Comparison of ENCODE assay signal across 17 cellular contexts in genomic region chr9:88514247-88514646, GRCh38. TPM values are rescaled to one million over a fixed set of nuclear protein-coding genes. Genes with fewer than 3 reads are reported as not detected.
A peak's percentile ranks its signal among the peaks of the same experiment; 100 is the strongest.
DNase-seq lines count a peak whose midpoint lies in the region; ATAC-seq and TF ChIP-seq lines count a peak whose summit lies in the region.
"Had no signal": no experiment of that assay in that cellular context is flagged by ENCODE, and none has a peak within 500 bp of the region (broad histone marks: within the 10 kb centered on the region; RNA-seq: fewer than 3 reads in every experiment).

No MANE protein-coding gene starts in this region.

- H3K9me3 Mint-ChIP-seq in chondrocyte (ENCODE audit: low read depth): no peaks in the 10 kb centered on the region
- peaks cover 0 to 4% (median 2%) of the 10 kb centered on the region in 5 donors for H3K9me3 Mint-ChIP-seq in CD8-positive, alpha-beta memory T cell

- DNase-seq in cardiac septum (ENCODE audit: low spot score): peak; percentile 19
- DNase-seq in left ventricle myocardium inferior: no peak
- DNase-seq in chondrocyte (ENCODE audit: low spot score): peak; percentile 14
- DNase-seq in brain microvascular endothelial cell: no peak
- DNase-seq in CD8-positive, alpha-beta memory T cell: no peak
- DNase-seq: AML-193, Calu3, DMS 273 treated with DMSO at 0.1 percent for 48 hours, DMS79, H9, KBM-7 had no signal

- no peaks in the 10 kb centered on the region for H3K36me3 ChIP-seq in left ventricle myocardium inferior
- H3K36me3 ChIP-seq in mesodermal cell (ENCODE audit: control insufficient read depth, insufficient read depth, low read length): no peaks in the 10 kb centered on the region
- H3K36me3 ChIP-seq in brain microvascular endothelial cell (replicated peaks): no peaks in the 10 kb centered on the region
- no peaks in the 10 kb centered on the region for H3K36me3 ChIP-seq in CD8-positive, alpha-beta memory T cell (ENCODE audit: insufficient read depth, low read length)
- H3K36me3 ChIP-seq: BLaER1 had no signal

- H3K27me3 Mint-ChIP-seq in chondrocyte (ENCODE audit: low read depth): peaks cover 4% of the 10 kb centered on the region
- H3K27me3 Mint-ChIP-seq in CD8-positive, alpha-beta memory T cell: peaks cover 0 to 5% of the 10 kb centered on the region in 2 donors

- H3K4me3 Mint-ChIP-seq in chondrocyte (ENCODE audit: unreplicated experiment): no peak overlapping the region
- no peak overlapping the region for H3K4me3 Mint-ChIP-seq in CD8-positive, alpha-beta memory T cell

- CTCF ChIA-PET in CD8-positive, alpha-beta memory T cell (lab: Charles Lee): no interaction called here

- no peak for ATAC-seq in GM19328 (IDR thresholded peaks at IDR 0.05; ENCODE audit: unreplicated experiment)
- ATAC-seq in HG02973 (IDR thresholded peaks at IDR 0.05; ENCODE audit: unreplicated experiment): no peak

- H3K9me3 ChIP-seq in left ventricle myocardium inferior (replicated peaks): no peaks in the 10 kb centered on the region
- H3K9me3 ChIP-seq in mesodermal cell (ENCODE audit: control insufficient read depth, low read length): peaks cover 3% of the 10 kb centered on the region
- H3K9me3 ChIP-seq in CD8-positive, alpha-beta memory T cell (ENCODE audit: low read length): no peaks in the 10 kb centered on the region
- H3K9me3 ChIP-seq: BLaER1 had no signal

- peaks cover 7% of the 10 kb centered on the region for H3K4me1 ChIP-seq in left ventricle myocardium inferior
- no peaks in the 10 kb centered on the region for H3K4me1 ChIP-seq in mesodermal cell (ENCODE audit: control insufficient read depth, insufficient read depth, low read length, poor library complexity, severe bottlenecking)
- H3K4me1 ChIP-seq in CD8-positive, alpha-beta memory T cell (ENCODE audit: insufficient read depth, low read length): no peaks in the 10 kb centered on the region
- H3K4me1 ChIP-seq: BLaER1 had no signal

- in situ Hi-C loops in brain microvascular endothelial cell (cut with HindIII; ENCODE audit: low pct_ligation_motif_present, low sequenced_read_pairs): no loop called here

- POLR2A ChIA-PET in CD8-positive, alpha-beta memory T cell (lab: Charles Lee): no interaction called here

- H3K27ac ChIP-seq in left ventricle myocardium inferior (replicated peaks) (no peak overlapping the region), mesodermal cell (ENCODE audit: low read depth, low read length, severe bottlenecking) (peak overlapping the region; percentile 13), brain microvascular endothelial cell (no peak overlapping the region)
- no peak overlapping the region for H3K27ac ChIP-seq in CD8-positive, alpha-beta memory T cell (ENCODE audit: low read depth, low read length)
- H3K27ac ChIP-seq: 22Rv1, BLaER1, HL-60 had no signal

- no peaks in the 10 kb centered on the region for H3K4me1 Mint-ChIP-seq in chondrocyte (ENCODE audit: low read depth)
- no peaks in the 10 kb centered on the region for H3K4me1 Mint-ChIP-seq in CD8-positive, alpha-beta memory T cell

- intact Hi-C loops in cardiac septum (cut with DNase I): no loop called here
- intact Hi-C loops in left ventricle myocardium inferior (cut with micrococcal nuclease): no loop called here

- H3K4me3 ChIP-seq in left ventricle myocardium inferior: no peak overlapping the region
- no peak overlapping the region for H3K4me3 ChIP-seq in mesodermal cell (ENCODE audit: extremely low read depth, insufficient read depth, low read length, poor library complexity, severe bottlenecking)
- H3K4me3 ChIP-seq in brain microvascular endothelial cell (ENCODE audit: low read depth, low read length): no peak overlapping the region
- no peak overlapping the region for H3K4me3 ChIP-seq in CD8-positive, alpha-beta memory T cell (ENCODE audit: low read length)
- H3K4me3 ChIP-seq: BLaER1 had no signal

- 84 to 94% methylated on average over 4 to 6 of the region's 6 CpGs for WGBS in mesodermal cell (ENCODE audit: insufficient coverage in 2 of 2), 2 experiments

- no peaks in the 10 kb centered on the region for H3K36me3 Mint-ChIP-seq in chondrocyte (ENCODE audit: low read depth)
- peaks cover 0 to 3% (median 0%) of the 10 kb centered on the region in 3 donors for H3K36me3 Mint-ChIP-seq in CD8-positive, alpha-beta memory T cell

- no peaks in the 10 kb centered on the region for H3K27me3 ChIP-seq in left ventricle myocardium inferior (ENCODE audit: low read depth)
- no peaks in the 10 kb centered on the region for H3K27me3 ChIP-seq in brain microvascular endothelial cell (replicated peaks)
- H3K27me3 ChIP-seq in CD8-positive, alpha-beta memory T cell (ENCODE audit: insufficient read depth, low read length, poor library complexity, severe bottlenecking): no peaks in the 10 kb centered on the region
- H3K27me3 ChIP-seq: BLaER1 had no signal

- no peak overlapping the region for H3K27ac Mint-ChIP-seq in chondrocyte (ENCODE audit: unreplicated experiment)
- peak overlapping the region in 1 of 8 donors; percentile 0 for H3K27ac Mint-ChIP-seq in CD8-positive, alpha-beta memory T cell

- TF ChIP-seq CTCF in left ventricle myocardium inferior (IDR thresholded peaks at IDR 0.05; ENCODE audit: borderline replicate concordance) (no peak), chondrocyte (IDR thresholded peaks at IDR 0.05) (no peak), brain microvascular endothelial cell (IDR thresholded peaks at IDR 0.05; ENCODE audit: low read depth, low read length, missing control alignments) (no peak)

RNA-seq across cellular contexts. Expression of gene NXNL2, which starts 20.7 kb away (rescaled TPM):
- total RNA-seq in cardiac septum (not detected), left ventricle myocardium inferior (0.30 TPM), chondrocyte (0.36 to 0.70 TPM (median 0.50 TPM) in 3 replicates)
- 0.44 TPM for polyA plus RNA-seq in mesodermal cell (2013, experiment 1 of 2)
- 0.51 TPM for polyA plus RNA-seq in mesodermal cell (2013, experiment 2 of 2)
- not detected for total RNA-seq in CD8-positive, alpha-beta memory T cell
- not detected for polyA plus RNA-seq in CD8-positive, alpha-beta memory T cell

Comparison
In these comparisons a context has a peak if more than half of its experiments do, and no peak if none do; other contexts are left out.
1. DNase-seq: peak in cardiac septum (single experiment) and chondrocyte (single experiment); none in left ventricle myocardium inferior (single experiment), brain microvascular endothelial cell (single experiment) and CD8-positive, alpha-beta memory T cell (0 of 5).